In the genomic region with DNA sequence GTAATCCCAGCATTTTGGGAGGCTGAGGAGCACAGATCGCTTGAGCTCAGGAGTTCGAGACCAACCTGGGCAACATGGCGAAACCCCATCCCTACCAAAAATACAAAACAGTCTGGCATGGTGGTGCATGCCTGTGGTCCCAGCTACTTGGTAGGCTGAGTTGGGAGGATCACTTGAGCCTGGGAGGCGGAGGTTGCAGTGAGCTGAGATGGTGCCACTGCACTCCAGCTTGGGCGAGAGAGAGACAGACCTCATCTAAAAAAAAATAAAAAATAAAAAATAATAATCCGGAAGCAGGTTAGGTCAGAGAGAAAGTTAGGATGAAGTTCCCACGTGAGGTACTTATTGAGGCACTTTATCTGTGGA, we compare ENCODE assay signal across 5 cellular contexts. TPM values are rescaled to one million over a fixed set of nuclear protein-coding genes. Genes with fewer than 3 reads are reported as not detected.
A peak's percentile ranks its signal among the peaks of the same experiment; 100 is the strongest.
DNase-seq lines count a peak whose midpoint lies in the region; FAIRE-seq and TF ChIP-seq lines count a peak whose summit lies in the region.
"Not testable (repeated sequence)": the region's sequence is repeated elsewhere in the genome, so short reads cannot be mapped to it uniquely, and the experiment has no call there.

No MANE protein-coding gene starts in this region.

- not testable (repeated sequence) for H3K9me3 ChIP-seq in keratinocyte (ENCODE audit: control insufficient read depth, low read depth, low read length)

- H3K4me3 ChIP-seq in HL-60 (replicated peaks; ENCODE audit: insufficient read depth, low read length), result peak overlapping the region; percentile 72
- H3K4me3 ChIP-seq in keratinocyte (ENCODE audit: control insufficient read depth in 2 of 3, extremely low read depth in 1 of 3, insufficient read depth in 2 of 3, low read depth in 1 of 3, low read length in 3 of 3), result peak overlapping the region; percentile 59 to 88 (median 68)

- POLR2A ChIA-PET in activated CD4-positive, alpha-beta memory T cell treated with anti-CD3 and anti-CD28 coated beads for 36 hours (lab: Charles Lee), result interaction anchor here (0.6 to 1.7 kb wide), 11 partner anchors 8 to 457 kb away, joined by 3 to 21 read pairs (median 4); a partner anchor contains a TSS

- H3K9me3 Mint-ChIP-seq in activated CD4-positive, alpha-beta memory T cell treated with anti-CD3 and anti-CD28 coated beads for 36 hours; dendritic cell treated with granulocyte-macrophage colony-stimulating factor and Interleukin-4, amounts not matched to agents 40 ng/mL and 50 ng/mL, for 4 days; progenitor cell of endocrine pancreas (ENCODE audit: low read depth): not testable (repeated sequence)

- H3K27me3 ChIP-seq in HL-60 (ENCODE audit: insufficient read depth, poor library complexity, severe bottlenecking); keratinocyte (ENCODE audit: control insufficient read depth, extremely low read depth, insufficient read depth, low read length): not testable (repeated sequence)

- not testable (repeated sequence) for H4K20me1 ChIP-seq in keratinocyte (ENCODE audit: control insufficient read depth, extremely low read depth, insufficient read depth, low read length)

- intact Hi-C loops in activated CD4-positive, alpha-beta memory T cell treated with anti-CD3 and anti-CD28 coated beads for 36 hours (cut with micrococcal nuclease); dendritic cell treated with granulocyte-macrophage colony-stimulating factor and Interleukin-4, amounts not matched to agents 40 ng/mL and 50 ng/mL, for 4 days (cut with micrococcal nuclease): not testable (repeated sequence)

- H3K27ac ChIP-seq in HL-60 (replicated peaks) (peak overlapping the region; percentile 71), keratinocyte (ENCODE audit: control insufficient read depth, insufficient read depth, low read length) (peak overlapping the region; percentile 77)

- H3K4me3 Mint-ChIP-seq in activated CD4-positive, alpha-beta memory T cell treated with anti-CD3 and anti-CD28 coated beads for 36 hours, result peak overlapping the region; percentile 89
- peak overlapping the region; percentile 81 for H3K4me3 Mint-ChIP-seq in dendritic cell treated with granulocyte-macrophage colony-stimulating factor and Interleukin-4, amounts not matched to agents 40 ng/mL and 50 ng/mL, for 4 days
- H3K4me3 Mint-ChIP-seq in progenitor cell of endocrine pancreas (ENCODE audit: low read depth), result peak overlapping the region; percentile 94

- peak overlapping the region; percentile 92 for H3K4me2 ChIP-seq in keratinocyte (ENCODE audit: control insufficient read depth, extremely low read depth, insufficient read depth, low read depth, low read length)

- peaks cover 31% of the 10 kb centered on the region for H3K4me1 ChIP-seq in keratinocyte (ENCODE audit: control insufficient read depth, extremely low read depth, insufficient read depth, low read length)

- dilution Hi-C loops in keratinocyte (cut with MboI; ENCODE audit: extremely low pct_ligation_motif_present, low sequenced_read_pairs), result not testable (repeated sequence)

- H3K36me3 ChIP-seq in keratinocyte (ENCODE audit: control insufficient read depth in 2 of 2, extremely low read depth in 1 of 2, insufficient read depth in 2 of 2, low read length in 2 of 2), result peaks cover 6 to 18% of the 10 kb centered on the region in 2 experiments

- not testable (repeated sequence) for DNase-seq in HL-60 (ENCODE audit: low read depth in 1 of 2, low spot score in 1 of 2); activated CD4-positive, alpha-beta memory T cell treated with anti-CD3 and anti-CD28 coated beads for 36 hours; keratinocyte (ENCODE audit: low read depth, low spot score); progenitor cell of endocrine pancreas (ENCODE audit: low spot score, unreplicated experiment)

- H3K27me3 Mint-ChIP-seq in activated CD4-positive, alpha-beta memory T cell treated with anti-CD3 and anti-CD28 coated beads for 36 hours, result not testable (repeated sequence)
- peaks cover 14% of the 10 kb centered on the region for H3K27me3 Mint-ChIP-seq in dendritic cell treated with granulocyte-macrophage colony-stimulating factor and Interleukin-4, amounts not matched to agents 40 ng/mL and 50 ng/mL, for 4 days
- peaks cover 11% of the 10 kb centered on the region for H3K27me3 Mint-ChIP-seq in progenitor cell of endocrine pancreas

- peak overlapping the region; percentile 21 for H2AFZ ChIP-seq in keratinocyte (ENCODE audit: control insufficient read depth, low read length)

- peak overlapping the region; percentile 72 for H3K9ac ChIP-seq in keratinocyte (ENCODE audit: control insufficient read depth, extremely low read depth, insufficient read depth, low read length)

- not testable (repeated sequence) for H3K79me2 ChIP-seq in keratinocyte (ENCODE audit: control insufficient read depth, insufficient read depth, low read length)

- peaks cover 10% of the 10 kb centered on the region for H3K36me3 Mint-ChIP-seq in activated CD4-positive, alpha-beta memory T cell treated with anti-CD3 and anti-CD28 coated beads for 36 hours
- peaks cover 37% of the 10 kb centered on the region for H3K36me3 Mint-ChIP-seq in dendritic cell treated with granulocyte-macrophage colony-stimulating factor and Interleukin-4, amounts not matched to agents 40 ng/mL and 50 ng/mL, for 4 days (ENCODE audit: low read depth)
- peaks cover 13% of the 10 kb centered on the region for H3K36me3 Mint-ChIP-seq in progenitor cell of endocrine pancreas (ENCODE audit: insufficient read depth)

- peaks cover 44% of the 10 kb centered on the region for H3K4me1 Mint-ChIP-seq in activated CD4-positive, alpha-beta memory T cell treated with anti-CD3 and anti-CD28 coated beads for 36 hours (ENCODE audit: low read depth)
- peaks cover 29% of the 10 kb centered on the region for H3K4me1 Mint-ChIP-seq in dendritic cell treated with granulocyte-macrophage colony-stimulating factor and Interleukin-4, amounts not matched to agents 40 ng/mL and 50 ng/mL, for 4 days (ENCODE audit: low read depth)
- peaks cover 15% of the 10 kb centered on the region for H3K4me1 Mint-ChIP-seq in progenitor cell of endocrine pancreas (ENCODE audit: low read depth)

- not testable (repeated sequence) for FAIRE-seq in keratinocyte (lab: Jason Lieb, UNC)

- not testable (repeated sequence) for H3K9me1 ChIP-seq in keratinocyte (ENCODE audit: control insufficient read depth, extremely low read depth, insufficient read depth, low read length)

- CTCF ChIA-PET in activated CD4-positive, alpha-beta memory T cell treated with anti-CD3 and anti-CD28 coated beads for 36 hours (lab: Charles Lee), result interaction anchor here (0.6 to 9.3 kb wide), 19 partner anchors 8 to 741 kb away, joined by 3 to 138 read pairs (median 4); a partner anchor contains a TSS

- TF ChIP-seq CTCF in HL-60 (IDR thresholded peaks at IDR 0.05; ENCODE audit: insufficient read depth, low read length); keratinocyte (optimal IDR thresholded peaks at IDR 0.05 in 1 of 3, IDR thresholded peaks at IDR 0.05 in 1 of 3, conservative IDR thresholded peaks at IDR 0.05 in 1 of 3; ENCODE audit: extremely low read depth in 1 of 3, insufficient read depth in 2 of 3, low read length in 3 of 3); progenitor cell of endocrine pancreas (IDR thresholded peaks at IDR 0.05; ENCODE audit: unreplicated experiment): not testable (repeated sequence)

- H3K27ac Mint-ChIP-seq in activated CD4-positive, alpha-beta memory T cell treated with anti-CD3 and anti-CD28 coated beads for 36 hours, result peak overlapping the region; percentile 94
- H3K27ac Mint-ChIP-seq in dendritic cell treated with granulocyte-macrophage colony-stimulating factor and Interleukin-4, amounts not matched to agents 40 ng/mL and 50 ng/mL, for 4 days, result peak overlapping the region; percentile 89
- H3K27ac Mint-ChIP-seq in progenitor cell of endocrine pancreas, result peak overlapping the region; percentile 97

RNA-seq across cellular contexts. Expression of a gene that starts 0.8 kb away (rescaled TPM):
- total RNA-seq in activated CD4-positive, alpha-beta memory T cell treated with anti-CD3 and anti-CD28 coated beads for 36 hours, result 10 to 100 TPM; 56.1 to 56.3 TPM
- polyA plus RNA-seq in keratinocyte, result 48.8 to 91.5 TPM (median 56.6 TPM) in 3 replicates
- polyA plus RNA-seq in keratinocyte (2011; ENCODE audit: low read depth), result 8.5 TPM
- polyA plus RNA-seq in keratinocyte (2011; cell fraction: cytosol; rRNA removed), result 55.1 and 66.1 TPM in 2 replicates
- polyA plus RNA-seq in keratinocyte (2011; cell fraction: nucleus; rRNA removed), result 111 and 123 TPM in 2 replicates
- 22.9 and 58.4 TPM in 2 replicates for polyA plus RNA-seq in keratinocyte (2012; ENCODE audit: low replicate concordance)
- 60.3 to 102 TPM (median 82.5 TPM) in 3 replicates for polyA minus RNA-seq in keratinocyte
- 50.6 TPM for polyA minus RNA-seq in keratinocyte (2011; cell fraction: cytosol; rRNA and poly(A)+ RNA removed)
- polyA minus RNA-seq in keratinocyte (2011; cell fraction: nucleus; rRNA and poly(A)+ RNA removed), result 31.0 and 51.3 TPM in 2 replicates
- total RNA-seq in progenitor cell of endocrine pancreas, result 160 and 167 TPM in 2 replicates

RNA-seq across cellular contexts. Expression of a gene that starts 19.4 kb away (rescaled TPM):
- under 1 TPM; 0.10 to 0.34 TPM for total RNA-seq in activated CD4-positive, alpha-beta memory T cell treated with anti-CD3 and anti-CD28 coated beads for 36 hours
- polyA plus RNA-seq in keratinocyte, result 0.13 to 0.22 TPM (median 0.17 TPM) in 3 replicates
- 0.11 TPM for polyA plus RNA-seq in keratinocyte (2011; ENCODE audit: low read depth)
- 0.07 and 0.16 TPM in 2 replicates for polyA plus RNA-seq in keratinocyte (2011; cell fraction: cytosol; rRNA removed)
- polyA plus RNA-seq in keratinocyte (2011; cell fraction: nucleus; rRNA removed), result 0.38 and 0.63 TPM in 2 replicates
- 0.08 and 0.29 TPM in 2 replicates for polyA plus RNA-seq in keratinocyte (2012; ENCODE audit: low replicate concordance)
- polyA minus RNA-seq in keratinocyte, result not detected in 3 replicates
- polyA minus RNA-seq in keratinocyte (2011; cell fraction: cytosol; rRNA and poly(A)+ RNA removed), result not detected
- 0.21 and 0.93 TPM in 2 replicates for polyA minus RNA-seq in keratinocyte (2011; cell fraction: nucleus; rRNA and poly(A)+ RNA removed)
- total RNA-seq in progenitor cell of endocrine pancreas, result 2.0 and 2.1 TPM in 2 replicates

RNA-seq across cellular contexts. Expression of a gene that starts 27.0 kb away (rescaled TPM):
- 1 to 10 TPM; 1.1 to 1.6 TPM for total RNA-seq in activated CD4-positive, alpha-beta memory T cell treated with anti-CD3 and anti-CD28 coated beads for 36 hours
- polyA plus RNA-seq in keratinocyte, result 5.7 to 8.3 TPM (median 5.7 TPM) in 3 replicates
- polyA plus RNA-seq in keratinocyte (2011; ENCODE audit: low read depth), result 0.46 TPM
- polyA plus RNA-seq in keratinocyte (2011; cell fraction: cytosol; rRNA removed), result 4.0 and 5.1 TPM in 2 replicates
- polyA plus RNA-seq in keratinocyte (2011; cell fraction: nucleus; rRNA removed), result 15.8 and 19.7 TPM in 2 replicates
- polyA plus RNA-seq in keratinocyte (2012; ENCODE audit: low replicate concordance), result 0.47 and 5.4 TPM in 2 replicates
- 8.2 to 10.1 TPM (median 9.4 TPM) in 3 replicates for polyA minus RNA-seq in keratinocyte
- polyA minus RNA-seq in keratinocyte (2011; cell fraction: cytosol; rRNA and poly(A)+ RNA removed), result 5.0 TPM
- 9.2 and 10.4 TPM in 2 replicates for polyA minus RNA-seq in keratinocyte (2011; cell fraction: nucleus; rRNA and poly(A)+ RNA removed)
- total RNA-seq in progenitor cell of endocrine pancreas, result 5.2 and 5.7 TPM in 2 replicates

RNA-seq across cellular contexts. Expression of a gene that starts 27.6 kb away (rescaled TPM):
- total RNA-seq in activated CD4-positive, alpha-beta memory T cell treated with anti-CD3 and anti-CD28 coated beads for 36 hours, result 10 to 100 TPM; 46.1 to 48.7 TPM
- polyA plus RNA-seq in keratinocyte, result 62.5 to 139 TPM (median 96.6 TPM) in 3 replicates
- polyA plus RNA-seq in keratinocyte (2011; ENCODE audit: low read depth), result 22.4 TPM
- 83.8 and 104 TPM in 2 replicates for polyA plus RNA-seq in keratinocyte (2011; cell fraction: cytosol; rRNA removed)
- polyA plus RNA-seq in keratinocyte (2011; cell fraction: nucleus; rRNA removed), result 26.9 and 31.3 TPM in 2 replicates
- 60.2 and 62.7 TPM in 2 replicates for polyA plus RNA-seq in keratinocyte (2012; ENCODE audit: low replicate concordance)
- 23.4 to 37.7 TPM (median 28.3 TPM) in 3 replicates for polyA minus RNA-seq in keratinocyte
- polyA minus RNA-seq in keratinocyte (2011; cell fraction: cytosol; rRNA and poly(A)+ RNA removed), result 16.7 TPM
- 8.2 and 16.4 TPM in 2 replicates for polyA minus RNA-seq in keratinocyte (2011; cell fraction: nucleus; rRNA and poly(A)+ RNA removed)
- 25.1 and 30.1 TPM in 2 replicates for total RNA-seq in progenitor cell of endocrine pancreas

RNA-seq across cellular contexts. Expression of a gene that starts 59.1 kb away (rescaled TPM):
- 100 to 1,000 TPM; 145 to 152 TPM for total RNA-seq in activated CD4-positive, alpha-beta memory T cell treated with anti-CD3 and anti-CD28 coated beads for 36 hours
- 27.7 to 57.1 TPM (median 45.2 TPM) in 3 replicates for polyA plus RNA-seq in keratinocyte
- polyA plus RNA-seq in keratinocyte (2011; ENCODE audit: low read depth), result 23.0 TPM
- 28.6 and 33.2 TPM in 2 replicates for polyA plus RNA-seq in keratinocyte (2011; cell fraction: cytosol; rRNA removed)
- polyA plus RNA-seq in keratinocyte (2011; cell fraction: nucleus; rRNA removed), result 36.0 and 38.0 TPM in 2 replicates
- polyA plus RNA-seq in keratinocyte (2012; ENCODE audit: low replicate concordance), result 11.4 and 46.5 TPM in 2 replicates
- polyA minus RNA-seq in keratinocyte, result 32.5 to 86.8 TPM (median 60.9 TPM) in 3 replicates
- 34.7 TPM for polyA minus RNA-seq in keratinocyte (2011; cell fraction: cytosol; rRNA and poly(A)+ RNA removed)
- polyA minus RNA-seq in keratinocyte (2011; cell fraction: nucleus; rRNA and poly(A)+ RNA removed), result 19.9 and 36.4 TPM in 2 replicates
- 40.0 and 42.1 TPM in 2 replicates for total RNA-seq in progenitor cell of endocrine pancreas
